In genomic region chr11:17267576-17267975, GRCh38 we compare ENCODE assay signal across 10 cellular contexts. TPM values are rescaled to one million over a fixed set of nuclear protein-coding genes. Genes with fewer than 3 reads are reported as not detected.
DNase-seq lines count a peak whose midpoint lies in the region; ATAC-seq lines count a peak whose summit lies in the region.
"Had no signal": no experiment of that assay in that cellular context is flagged by ENCODE, and none has a peak within 500 bp of the region (broad histone marks: within the 10 kb centered on the region; RNA-seq: fewer than 3 reads in every experiment).

No MANE protein-coding gene starts in this region.

- POLR2A ChIA-PET in naive thymus-derived CD8-positive, alpha-beta T cell (lab: Charles Lee): interaction anchor here (0.5 to 1.2 kb wide), 6 partner anchors 9 to 117 kb away, joined by 3 to 5 read pairs (median 4); partner anchors contain the start of gene NUCB2

- peak overlapping the region in 3 of 10 donors; percentile 4 to 40 (median 22) for H3K27ac Mint-ChIP-seq in naive thymus-derived CD8-positive, alpha-beta T cell
- H3K27ac Mint-ChIP-seq: activated T-helper 1 cell treated with anti-CD3 and anti-CD28 coated beads, Interleukin-12 subunit alpha, Interleukin-12 subunit beta, Interleukin-2, Interleukin-4 antibody, amounts not matched to agents 30 ng/mL and 10 ng/mL and 1 ng/mL, durations not matched to agents 14 hours and 24 hours and 36 hours had no signal

- no peaks in the 10 kb centered on the region for H3K9me3 Mint-ChIP-seq in naive thymus-derived CD8-positive, alpha-beta T cell
- H3K9me3 Mint-ChIP-seq: activated T-helper 1 cell treated with anti-CD3 and anti-CD28 coated beads, Interleukin-12 subunit alpha, Interleukin-12 subunit beta, Interleukin-2, Interleukin-4 antibody, amounts not matched to agents 30 ng/mL and 10 ng/mL and 1 ng/mL, durations not matched to agents 14 hours and 24 hours and 36 hours; dendritic cell treated with granulocyte-macrophage colony-stimulating factor and Interleukin-4, amounts not matched to agents 40 ng/mL and 50 ng/mL, for 4 days had no signal

- no peak overlapping the region for H3K4me3 ChIP-seq in Jurkat, Clone E6-1 (ENCODE audit: low read length)
- H3K4me3 ChIP-seq: testis had no signal

- no peak overlapping the region for H3K4me3 Mint-ChIP-seq in naive thymus-derived CD8-positive, alpha-beta T cell
- H3K4me3 Mint-ChIP-seq: activated T-helper 1 cell treated with anti-CD3 and anti-CD28 coated beads, Interleukin-12 subunit alpha, Interleukin-12 subunit beta, Interleukin-2, Interleukin-4 antibody, amounts not matched to agents 30 ng/mL and 10 ng/mL and 1 ng/mL, durations not matched to agents 14 hours and 24 hours and 36 hours; dendritic cell treated with granulocyte-macrophage colony-stimulating factor and Interleukin-4, amounts not matched to agents 40 ng/mL and 50 ng/mL, for 4 days had no signal

- DNase-seq in ELR (ENCODE audit: low read depth): peak; percentile 99
- DNase-seq in Jurkat, Clone E6-1 (ENCODE audit: low read depth, low spot score): peak; percentile 78
- DNase-seq in amniotic stem cell (lab: John Stamatoyannopoulos, UW): peak; percentile 59
- DNase-seq in naive thymus-derived CD8-positive, alpha-beta T cell: no peak
- DNase-seq in occipital lobe (lab: John Stamatoyannopoulos, UW): no peak
- DNase-seq: testis had no signal

- H3K4me1 Mint-ChIP-seq in naive thymus-derived CD8-positive, alpha-beta T cell: peaks cover 6 to 17% (median 9%) of the 10 kb centered on the region in 4 donors

- ATAC-seq in naive thymus-derived CD8-positive, alpha-beta T cell: peak; percentile 44 to 47
- ATAC-seq in HG03378 (IDR thresholded peaks at IDR 0.05; ENCODE audit: unreplicated experiment) (no peak), GM19351 (IDR thresholded peaks at IDR 0.05; ENCODE audit: unreplicated experiment) (no peak)

- no peaks in the 10 kb centered on the region for H3K36me3 Mint-ChIP-seq in naive thymus-derived CD8-positive, alpha-beta T cell

- no peaks in the 10 kb centered on the region for H3K27me3 Mint-ChIP-seq in naive thymus-derived CD8-positive, alpha-beta T cell

RNA-seq across cellular contexts. Expression of gene NUCB2, which starts 9.0 kb away (rescaled TPM):
- polyA plus RNA-seq in Jurkat, Clone E6-1 (2012; ENCODE audit: insufficient read depth, insufficient read length): 608 TPM
- total RNA-seq in naive thymus-derived CD8-positive, alpha-beta T cell: 100 to 1,000 TPM; 211 to 232 TPM
- 100 to 1,000 TPM; 449 to 487 (median 476) TPM for polyA plus RNA-seq in naive thymus-derived CD8-positive, alpha-beta T cell
- total RNA-seq in occipital lobe: 69.7 TPM

RNA-seq across cellular contexts. Expression of gene PIK3C2A, which starts 59.8 kb away (rescaled TPM):
- 13.9 TPM for polyA plus RNA-seq in Jurkat, Clone E6-1 (2012; ENCODE audit: insufficient read depth, insufficient read length)
- total RNA-seq in naive thymus-derived CD8-positive, alpha-beta T cell: 10 to 100 TPM; 39.5 to 42.7 TPM
- 1 to 10 TPM; 7.0 to 9.8 (median 8.3) TPM for polyA plus RNA-seq in naive thymus-derived CD8-positive, alpha-beta T cell
- total RNA-seq in occipital lobe: 45.7 TPM

Comparison
In these comparisons a context has a peak if more than half of its experiments do, and no peak if none do; other contexts are left out.
1. DNase-seq: peak in ELR (single experiment), Jurkat, Clone E6-1 (single experiment) and amniotic stem cell (single experiment); none in naive thymus-derived CD8-positive, alpha-beta T cell (0 of 10) and occipital lobe (single experiment).
2. ATAC-seq: peak in naive thymus-derived CD8-positive, alpha-beta T cell (2 of 2); none in HG03378 (single experiment) and GM19351 (single experiment).